ENCODE assay signal across 8 cellular contexts in genomic region chr4:153115322-153116100, GRCh38.
DNase-seq lines count a peak whose midpoint lies in the region; ATAC-seq and TF ChIP-seq lines count a peak whose summit lies in the region.

No MANE protein-coding gene starts in this region.

- peaks cover 3 to 17% of the 10 kb centered on the region in 2 donors for H3K4me1 ChIP-seq in left lung

- peaks cover 7% of the 10 kb centered on the region for H3K4me1 Mint-ChIP-seq in activated naive CD8-positive, alpha-beta T cell treated with anti-CD3 and anti-CD28 coated beads, Interleukin-2, amount 50 U/mL, for 24 hours

- ATAC-seq in GM18909 (IDR thresholded peaks at IDR 0.05; ENCODE audit: poor library complexity, unreplicated experiment) (peak; percentile 84), HG03139 (IDR thresholded peaks at IDR 0.05; ENCODE audit: unreplicated experiment) (peak; percentile 70), left lung (peak; percentile 83)
- peak; percentile 61 for ATAC-seq in activated naive CD8-positive, alpha-beta T cell treated with anti-CD3 and anti-CD28 coated beads, Interleukin-2, amount 50 U/mL, for 24 hours

- no peak overlapping the region for H3K4me3 Mint-ChIP-seq in activated naive CD8-positive, alpha-beta T cell treated with anti-CD3 and anti-CD28 coated beads, Interleukin-2, amount 50 U/mL, for 24 hours

- no peaks in the 10 kb centered on the region for H3K27me3 ChIP-seq in left lung

- no peak overlapping the region for H3K27ac Mint-ChIP-seq in activated naive CD8-positive, alpha-beta T cell treated with anti-CD3 and anti-CD28 coated beads, Interleukin-2, amount 50 U/mL, for 24 hours

- H3K27me3 Mint-ChIP-seq in activated naive CD8-positive, alpha-beta T cell treated with anti-CD3 and anti-CD28 coated beads, Interleukin-2, amount 50 U/mL, for 24 hours: peaks cover 2% of the 10 kb centered on the region

- H3K36me3 ChIP-seq in left lung: no peaks in the 10 kb centered on the region

- peak overlapping the region; percentile 58 to 76 for H3K27ac ChIP-seq in left lung

- no peaks in the 10 kb centered on the region for H3K9me3 ChIP-seq in left lung

- DNase-seq in SW 1271 (lab: John Stamatoyannopoulos, UW) (peak; percentile 11 to 35), left lung (no peak), NCI-H2081 treated with DMSO at 0.1 percent for 48 hours (lab: John Stamatoyannopoulos, UW) (no peak), mesenteric fat pad (ENCODE audit: low spot score) (no peak)
- DNase-seq in activated naive CD8-positive, alpha-beta T cell treated with anti-CD3 and anti-CD28 coated beads, Interleukin-2, amount 50 U/mL, for 24 hours: peak; percentile 73
- DNase-seq in stimulated activated CD8-positive, alpha-beta memory T cell treated with anti-CD3 and anti-CD28 coated beads, Interleukin-2, amount 100 ng/mL, for 1 hour (ENCODE audit: low read depth in 2 of 2): peak; percentile 52 to 61

- no peak for TF ChIP-seq CTCF in left lung (IDR thresholded peaks at IDR 0.05)

- H3K36me3 Mint-ChIP-seq in activated naive CD8-positive, alpha-beta T cell treated with anti-CD3 and anti-CD28 coated beads, Interleukin-2, amount 50 U/mL, for 24 hours (ENCODE audit: low read depth): no peaks in the 10 kb centered on the region

- no peaks in the 10 kb centered on the region for H3K9me3 Mint-ChIP-seq in activated naive CD8-positive, alpha-beta T cell treated with anti-CD3 and anti-CD28 coated beads, Interleukin-2, amount 50 U/mL, for 24 hours

- intact Hi-C loops in left lung (cut with DNase I): no loop called here

- peak overlapping the region in 1 of 2 donors; percentile 20 for H3K4me3 ChIP-seq in left lung

Comparison
In these comparisons a context has a peak if more than half of its experiments do, and no peak if none do; other contexts are left out.
1. DNase-seq: peak in SW 1271 (2 of 2), activated naive CD8-positive, alpha-beta T cell treated with anti-CD3 and anti-CD28 coated beads, Interleukin-2, amount 50 U/mL, for 24 hours (single experiment) and stimulated activated CD8-positive, alpha-beta memory T cell treated with anti-CD3 and anti-CD28 coated beads, Interleukin-2, amount 100 ng/mL, for 1 hour (2 of 2); none in left lung (0 of 2), NCI-H2081 treated with DMSO at 0.1 percent for 48 hours (single experiment) and mesenteric fat pad (single experiment).
2. Peak in every context shown above with its lines, with median percentiles within 50 percentile points of each other: ATAC-seq.